Comparison of ENCODE assay signal across 9 cellular contexts in genomic region chrX:15151267-15152196, GRCh38.
DNase-seq lines count a peak whose midpoint lies in the region; ATAC-seq, FAIRE-seq and TF ChIP-seq lines count a peak whose summit lies in the region.
"Had no signal": no experiment of that assay in that cellular context is flagged by ENCODE, and none has a peak within 500 bp of the region (broad histone marks: within the 10 kb centered on the region; RNA-seq: fewer than 3 reads in every experiment).

No MANE protein-coding gene starts in this region.

- FAIRE-seq in kidney (lab: Jason Lieb, UNC) (peak; percentile 32), H54 (lab: Jason Lieb, UNC) (no peak)
- FAIRE-seq: endometrium had no signal

- peaks cover 9% of the 10 kb centered on the region for H3K36me3 Mint-ChIP-seq in T-helper 1 cell treated with Interleukin-12 subunit alpha and Interleukin-12 subunit beta and Interleukin-4 antibody, amounts not matched to agents 30 μg/mL and 1 μg/mL, for 36 hours (ENCODE audit: low read depth)
- no peaks in the 10 kb centered on the region for H3K36me3 Mint-ChIP-seq in HFFc6 (ENCODE audit: low read depth)

- H3K4me3 ChIP-seq in H7 (ENCODE audit: insufficient read depth, low read depth, low read length) (no peak overlapping the region), kidney (ENCODE audit: low read length in 2 of 2) (no peak overlapping the region)

- H3K27ac ChIP-seq in kidney (ENCODE audit: low read depth in 2 of 2, low read length in 2 of 2), result no peak overlapping the region

- intact Hi-C loops in kidney (cut with DNase I), result no loop called here

- peak overlapping the region; percentile 63 for H3K27ac Mint-ChIP-seq in T-helper 1 cell treated with Interleukin-12 subunit alpha and Interleukin-12 subunit beta and Interleukin-4 antibody, amounts not matched to agents 30 μg/mL and 1 μg/mL, for 36 hours
- no peak overlapping the region for H3K27ac Mint-ChIP-seq in HFFc6

- H3K9me3 Mint-ChIP-seq in T-helper 1 cell treated with Interleukin-12 subunit alpha and Interleukin-12 subunit beta and Interleukin-4 antibody, amounts not matched to agents 30 μg/mL and 1 μg/mL, for 36 hours, result no peaks in the 10 kb centered on the region
- no peaks in the 10 kb centered on the region for H3K9me3 Mint-ChIP-seq in HFFc6

- H3K4me1 ChIP-seq in kidney (ENCODE audit: control insufficient read depth in 1 of 2, insufficient read depth in 1 of 2, low read depth in 1 of 2, low read length in 2 of 2), result no peaks in the 10 kb centered on the region

- H3K4me3 Mint-ChIP-seq in T-helper 1 cell treated with Interleukin-12 subunit alpha and Interleukin-12 subunit beta and Interleukin-4 antibody, amounts not matched to agents 30 μg/mL and 1 μg/mL, for 36 hours, result peak overlapping the region; percentile 48
- no peak overlapping the region for H3K4me3 Mint-ChIP-seq in HFFc6

- H3K9me3 ChIP-seq in kidney (ENCODE audit: control insufficient read depth in 1 of 2, low read length in 2 of 2), result no peaks in the 10 kb centered on the region

- peaks cover 23% of the 10 kb centered on the region for H3K4me1 Mint-ChIP-seq in T-helper 1 cell treated with Interleukin-12 subunit alpha and Interleukin-12 subunit beta and Interleukin-4 antibody, amounts not matched to agents 30 μg/mL and 1 μg/mL, for 36 hours (ENCODE audit: low read depth)
- peaks cover 11% of the 10 kb centered on the region for H3K4me1 Mint-ChIP-seq in HFFc6 (ENCODE audit: low read depth)

- H3K9ac ChIP-seq in kidney (ENCODE audit: low read length in 2 of 2), result no peak overlapping the region

- TF ChIP-seq CTCF in kidney (IDR thresholded peaks at IDR 0.05; ENCODE audit: borderline replicate concordance, extremely low read depth, insufficient read depth) (no peak), HFFc6 (IDR thresholded peaks at IDR 0.05) (no peak)

- H3K36me3 ChIP-seq in H7 (replicated peaks; ENCODE audit: control insufficient read depth, insufficient read depth, low read length) (no peaks in the 10 kb centered on the region), kidney (ENCODE audit: control insufficient read depth in 1 of 2, insufficient read depth in 2 of 2, low read length in 2 of 2) (no peaks in the 10 kb centered on the region)

- peaks cover 11% of the 10 kb centered on the region for H3K27me3 Mint-ChIP-seq in T-helper 1 cell treated with Interleukin-12 subunit alpha and Interleukin-12 subunit beta and Interleukin-4 antibody, amounts not matched to agents 30 μg/mL and 1 μg/mL, for 36 hours (ENCODE audit: low read depth)
- no peaks in the 10 kb centered on the region; the same call in 1 of the 2 replicates for H3K27me3 Mint-ChIP-seq in HFFc6 (ENCODE audit: insufficient read depth)

- DNase-seq in H7 (peak; percentile 8), kidney (no peak), T1000 (lab: John Stamatoyannopoulos, UW) (no peak), HFFc6 (no peak), H54 (ENCODE audit: insufficient read length, low spot score) (no peak)

- TF ChIP-seq POLR2A in H54 (IDR thresholded peaks at IDR 0.05; ENCODE audit: low read depth, low read length), result no peak

- no peaks in the 10 kb centered on the region for H3K27me3 ChIP-seq in H7 (ENCODE audit: control insufficient read depth, insufficient read depth, low read length)

- ATAC-seq in GM18502 (IDR thresholded peaks at IDR 0.05; ENCODE audit: poor library complexity, unreplicated experiment) (peak; percentile 82), HG03097 (IDR thresholded peaks at IDR 0.05; ENCODE audit: low FRiP score, unreplicated experiment) (no peak)
